ENCODE assay signal across 19 cellular contexts in the genomic region with DNA sequence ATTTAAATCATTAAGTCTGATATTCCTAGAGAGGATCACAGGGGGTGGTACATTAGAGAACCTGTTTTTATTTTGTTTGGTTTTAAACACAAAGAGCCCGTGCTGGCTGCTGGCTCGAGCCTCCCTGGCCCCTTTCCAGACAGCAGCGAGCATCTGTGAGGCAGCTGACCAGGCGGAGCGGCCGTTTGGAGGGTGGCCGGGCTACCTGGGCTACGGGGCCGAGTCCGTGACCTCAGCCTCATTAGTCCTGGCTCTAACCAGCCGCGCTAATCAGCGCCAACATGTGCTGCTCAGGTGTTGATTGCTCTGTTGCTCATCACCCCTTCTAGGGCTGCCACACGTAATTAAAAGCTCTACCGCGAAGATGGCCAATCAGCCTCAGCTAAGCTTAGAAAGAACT. TPM values are rescaled to one million over a fixed set of nuclear protein-coding genes. Genes with fewer than 3 reads are reported as not detected.
DNase-seq lines count a peak whose midpoint lies in the region; ATAC-seq, FAIRE-seq and TF ChIP-seq lines count a peak whose summit lies in the region.
"Had no signal": no experiment of that assay in that cellular context is flagged by ENCODE, and none has a peak within 500 bp of the region (broad histone marks: within the 10 kb centered on the region; RNA-seq: fewer than 3 reads in every experiment).

No MANE protein-coding gene starts in this region.

- H3K27ac ChIP-seq in pancreas = no peak overlapping the region
- no peak overlapping the region for H3K27ac ChIP-seq in GM23338 (ENCODE audit: low read depth)
- H3K27ac ChIP-seq: BLaER1, coronary artery, epithelial cell of prostate, uterus had no signal

- no peak overlapping the region for H2AFZ ChIP-seq in GM23338

- peaks cover 4% of the 10 kb centered on the region for H3K27me3 Mint-ChIP-seq in brain
- no peaks in the 10 kb centered on the region for H3K27me3 Mint-ChIP-seq in GM23338 (ENCODE audit: insufficient read depth, low read depth, poor library complexity)
- H3K27me3 Mint-ChIP-seq in chondrocyte (ENCODE audit: low read depth) = no peaks in the 10 kb centered on the region
- H3K27me3 Mint-ChIP-seq: activated naive CD8-positive, alpha-beta T cell treated with anti-CD3 and anti-CD28 coated beads, Interleukin-2, amount 50 U/mL, for 24 hours had no signal

- intact Hi-C loops in pancreas (cut with DNase I) = no loop called here

- H3K36me3 ChIP-seq in pancreas (no peaks in the 10 kb centered on the region), GM23338 (ENCODE audit: insufficient read depth) (no peaks in the 10 kb centered on the region)
- H3K36me3 ChIP-seq: uterus had no signal

- DNase-seq in NCI-H1092 treated with DMSO at 0.1 percent for 48 hours (lab: John Stamatoyannopoulos, UW) (peak; percentile 89), NCI-H2196 treated with DMSO at 0.1 percent for 48 hours (lab: John Stamatoyannopoulos, UW; ENCODE audit: unreplicated experiment) (peak; percentile 43), pancreas (peak in 3 of 6 donors; percentile 38 to 54 (median 41)), GM23338 (ENCODE audit: low spot score) (no peak), chondrocyte (ENCODE audit: low spot score) (no peak)
- DNase-seq: activated naive CD8-positive, alpha-beta T cell treated with anti-CD3 and anti-CD28 coated beads, Interleukin-2, amount 50 U/mL, for 24 hours; activated T-cell treated with anti-CD3 and anti-CD28 coated beads, Interleukin-2, amount 50 U/mL, for 72 hours; Kasumi-1; NCI-H1930; stimulated activated naive CD4-positive, alpha-beta T cell treated with Interleukin-2 at 50 U/mL for 16 hours; uterus had no signal

- no peak overlapping the region for H3K4me3 ChIP-seq in pancreas
- H3K4me3 ChIP-seq in GM23338 = no peak overlapping the region
- H3K4me3 ChIP-seq: BLaER1, coronary artery, smooth muscle cell, uterus had no signal

- H4K20me1 ChIP-seq in GM23338 (replicated peaks; ENCODE audit: insufficient read depth) = no peaks in the 10 kb centered on the region
- H4K20me1 ChIP-seq: BLaER1 had no signal

- no peak for FAIRE-seq in pancreas (lab: Jason Lieb, UNC)

- no peaks in the 10 kb centered on the region for H3F3A ChIP-seq in GM23338 (replicated peaks; ENCODE audit: low read depth)

- H3K4me1 ChIP-seq in pancreas (peaks cover 0 to 3% (median 0%) of the 10 kb centered on the region in 3 donors), GM23338 (ENCODE audit: insufficient read depth) (no peaks in the 10 kb centered on the region)
- H3K4me1 ChIP-seq: BLaER1, uterus had no signal

- H3K27me3 ChIP-seq in pancreas = no peaks in the 10 kb centered on the region
- no peaks in the 10 kb centered on the region for H3K27me3 ChIP-seq in GM23338 (ENCODE audit: insufficient read depth)
- H3K27me3 ChIP-seq: BLaER1, uterus had no signal

- H3K4me2 ChIP-seq in GM23338 = no peak overlapping the region
- H3K4me2 ChIP-seq: BLaER1, smooth muscle cell had no signal

- peak overlapping the region in 1 of 5 experiments; percentile 19 for H3K4me3 Mint-ChIP-seq in brain
- H3K4me3 Mint-ChIP-seq in GM23338 = no peak overlapping the region
- H3K4me3 Mint-ChIP-seq in chondrocyte (ENCODE audit: unreplicated experiment) = no peak overlapping the region
- H3K4me3 Mint-ChIP-seq: activated naive CD8-positive, alpha-beta T cell treated with anti-CD3 and anti-CD28 coated beads, Interleukin-2, amount 50 U/mL, for 24 hours; activated T-cell treated with anti-CD3 and anti-CD28 coated beads, Interleukin-2, amount 50 U/mL, for 72 hours; mesothelial cell of epicardium had no signal

- 32 to 36% methylated on average over 16 of the region's 16 CpGs for WGBS in pancreas, 2 donors

- peaks cover 11 to 21% (median 18%) of the 10 kb centered on the region in 5 experiments for H3K9me3 Mint-ChIP-seq in brain
- peaks cover 15% of the 10 kb centered on the region for H3K9me3 Mint-ChIP-seq in GM23338
- H3K9me3 Mint-ChIP-seq in chondrocyte (ENCODE audit: low read depth) = peaks cover 14% of the 10 kb centered on the region

- H3K27ac Mint-ChIP-seq in brain (peak overlapping the region in 4 of 5 experiments; percentile 16 to 89 (median 75)), GM23338 (no peak overlapping the region), chondrocyte (ENCODE audit: unreplicated experiment) (no peak overlapping the region)
- H3K27ac Mint-ChIP-seq: activated naive CD8-positive, alpha-beta T cell treated with anti-CD3 and anti-CD28 coated beads, Interleukin-2, amount 50 U/mL, for 24 hours; activated T-cell treated with anti-CD3 and anti-CD28 coated beads, Interleukin-2, amount 50 U/mL, for 72 hours; mesothelial cell of epicardium had no signal

- H3K79me2 ChIP-seq in GM23338 (replicated peaks; ENCODE audit: insufficient read depth) = no peaks in the 10 kb centered on the region

- peaks cover 45% of the 10 kb centered on the region for H3K4me1 Mint-ChIP-seq in brain
- no peaks in the 10 kb centered on the region; the same call in 2 of the 3 replicates for H3K4me1 Mint-ChIP-seq in GM23338
- peaks cover 11% of the 10 kb centered on the region for H3K4me1 Mint-ChIP-seq in chondrocyte (ENCODE audit: low read depth)
- H3K4me1 Mint-ChIP-seq: activated naive CD8-positive, alpha-beta T cell treated with anti-CD3 and anti-CD28 coated beads, Interleukin-2, amount 50 U/mL, for 24 hours had no signal

- ATAC-seq in pancreas = peak in 3 of 4 donors; percentile 59 to 79 (median 67)
- ATAC-seq in GM19395 (IDR thresholded peaks at IDR 0.05; ENCODE audit: unreplicated experiment) = no peak
- ATAC-seq in GM23338 = no peak
- ATAC-seq in GM18498 (IDR thresholded peaks at IDR 0.05; ENCODE audit: unreplicated experiment) = no peak
- ATAC-seq: activated naive CD8-positive, alpha-beta T cell treated with anti-CD3 and anti-CD28 coated beads, Interleukin-2, amount 50 U/mL, for 24 hours; activated T-cell treated with anti-CD3 and anti-CD28 coated beads, Interleukin-2, amount 50 U/mL, for 72 hours had no signal

- no peaks in the 10 kb centered on the region for H3K9me3 ChIP-seq in pancreas

- TF ChIP-seq CTCF in brain (conservative IDR thresholded peaks at IDR 0.05) = no peak
- TF ChIP-seq CTCF in pancreas (IDR thresholded peaks at IDR 0.05) = no peak
- TF ChIP-seq CTCF in GM23338 (conservative IDR thresholded peaks at IDR 0.05; ENCODE audit: low read depth in 2 of 2) = no peak
- TF ChIP-seq CTCF in chondrocyte (IDR thresholded peaks at IDR 0.05) = no peak

- no peaks in the 10 kb centered on the region for H3K9me2 ChIP-seq in GM23338 (ENCODE audit: insufficient read depth)

- H3K36me3 Mint-ChIP-seq in brain (peaks cover 54% of the 10 kb centered on the region), GM23338 (ENCODE audit: low read depth) (peaks cover 48% of the 10 kb centered on the region), chondrocyte (ENCODE audit: low read depth) (peaks cover 31% of the 10 kb centered on the region)

TF ChIP-seq in GM23338, 12 proteins besides CTCF, POLR2A, EP300 and RAD21 (continues in another document):
- TF ChIP-seq JUNB (IDR thresholded peaks at IDR 0.05; ENCODE audit: unreplicated experiment) (no peak), CREB1 (CRISPR knock-in tag; IDR thresholded peaks at IDR 0.05; ENCODE audit: low read depth) (no peak), STAT1 (IDR thresholded peaks at IDR 0.05; ENCODE audit: unreplicated experiment) (no peak), NANOG (IDR thresholded peaks at IDR 0.05; ENCODE audit: borderline replicate concordance) (no peak), ZNF114 (CRISPR knock-in tag; IDR thresholded peaks at IDR 0.05) (no peak), EZH2phosphoT487 (IDR thresholded peaks at IDR 0.05; ENCODE audit: unreplicated experiment) (no peak)
- TF ChIP-seq, protein P1, sequence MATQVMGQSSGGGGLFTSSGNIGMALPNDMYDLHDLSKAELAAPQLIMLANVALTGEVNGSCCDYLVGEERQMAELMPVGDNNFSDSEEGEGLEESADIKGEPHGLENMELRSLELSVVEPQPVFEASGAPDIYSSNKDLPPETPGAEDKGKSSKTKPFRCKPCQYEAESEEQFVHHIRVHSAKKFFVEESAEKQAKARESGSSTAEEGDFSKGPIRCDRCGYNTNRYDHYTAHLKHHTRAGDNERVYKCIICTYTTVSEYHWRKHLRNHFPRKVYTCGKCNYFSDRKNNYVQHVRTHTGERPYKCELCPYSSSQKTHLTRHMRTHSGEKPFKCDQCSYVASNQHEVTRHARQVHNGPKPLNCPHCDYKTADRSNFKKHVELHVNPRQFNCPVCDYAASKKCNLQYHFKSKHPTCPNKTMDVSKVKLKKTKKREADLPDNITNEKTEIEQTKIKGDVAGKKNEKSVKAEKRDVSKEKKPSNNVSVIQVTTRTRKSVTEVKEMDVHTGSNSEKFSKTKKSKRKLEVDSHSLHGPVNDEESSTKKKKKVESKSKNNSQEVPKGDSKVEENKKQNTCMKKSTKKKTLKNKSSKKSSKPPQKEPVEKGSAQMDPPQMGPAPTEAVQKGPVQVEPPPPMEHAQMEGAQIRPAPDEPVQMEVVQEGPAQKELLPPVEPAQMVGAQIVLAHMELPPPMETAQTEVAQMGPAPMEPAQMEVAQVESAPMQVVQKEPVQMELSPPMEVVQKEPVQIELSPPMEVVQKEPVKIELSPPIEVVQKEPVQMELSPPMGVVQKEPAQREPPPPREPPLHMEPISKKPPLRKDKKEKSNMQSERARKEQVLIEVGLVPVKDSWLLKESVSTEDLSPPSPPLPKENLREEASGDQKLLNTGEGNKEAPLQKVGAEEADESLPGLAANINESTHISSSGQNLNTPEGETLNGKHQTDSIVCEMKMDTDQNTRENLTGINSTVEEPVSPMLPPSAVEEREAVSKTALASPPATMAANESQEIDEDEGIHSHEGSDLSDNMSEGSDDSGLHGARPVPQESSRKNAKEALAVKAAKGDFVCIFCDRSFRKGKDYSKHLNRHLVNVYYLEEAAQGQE (IDR thresholded peaks at IDR 0.05; ENCODE audit: unreplicated experiment) = no peak
- TF ChIP-seq, protein P2, sequence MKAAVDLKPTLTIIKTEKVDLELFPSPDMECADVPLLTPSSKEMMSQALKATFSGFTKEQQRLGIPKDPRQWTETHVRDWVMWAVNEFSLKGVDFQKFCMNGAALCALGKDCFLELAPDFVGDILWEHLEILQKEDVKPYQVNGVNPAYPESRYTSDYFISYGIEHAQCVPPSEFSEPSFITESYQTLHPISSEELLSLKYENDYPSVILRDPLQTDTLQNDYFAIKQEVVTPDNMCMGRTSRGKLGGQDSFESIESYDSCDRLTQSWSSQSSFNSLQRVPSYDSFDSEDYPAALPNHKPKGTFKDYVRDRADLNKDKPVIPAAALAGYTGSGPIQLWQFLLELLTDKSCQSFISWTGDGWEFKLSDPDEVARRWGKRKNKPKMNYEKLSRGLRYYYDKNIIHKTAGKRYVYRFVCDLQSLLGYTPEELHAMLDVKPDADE (IDR thresholded peaks at IDR 0.05) = no peak

RNA-seq across cellular contexts. Expression of a gene that starts 35.3 kb away (rescaled TPM):
- polyA plus RNA-seq in brain (ENCODE audit: insufficient read depth, low read depth, low replicate concordance) (65.7 TPM), pancreas (10 to 100 TPM; 28.0 to 41.6 TPM), GM23338 (2016; fragmentation: Nextera tagmentation; extraction: Ambion mirVana) (40.0 and 40.3 TPM in 2 replicates)
- total RNA-seq in pancreas (10 to 100 TPM; 42.0 to 65.2 (median 48.8) TPM), chondrocyte (127 to 131 TPM (median 130 TPM) in 3 replicates)
- 39.3 and 45.2 TPM in 2 replicates for total RNA-seq in GM23338 (2014; rRNA removed; shearing (Covaris generic))

Comparison
In these comparisons a context has a peak if more than half of its experiments do, and no peak if none do; other contexts are left out.
1. DNase-seq: peak in NCI-H1092 treated with DMSO at 0.1 percent for 48 hours (single experiment) and NCI-H2196 treated with DMSO at 0.1 percent for 48 hours (single experiment); none in GM23338 (single experiment) and chondrocyte (single experiment).
2. H3K27ac Mint-ChIP-seq: peak in brain (4 of 5); none in GM23338 (single experiment) and chondrocyte (single experiment).
3. ATAC-seq: peak in pancreas (3 of 4); none in GM19395 (single experiment), GM23338 (single experiment) and GM18498 (single experiment).